ENCODE assay signal across 15 cellular contexts in the genomic region with DNA sequence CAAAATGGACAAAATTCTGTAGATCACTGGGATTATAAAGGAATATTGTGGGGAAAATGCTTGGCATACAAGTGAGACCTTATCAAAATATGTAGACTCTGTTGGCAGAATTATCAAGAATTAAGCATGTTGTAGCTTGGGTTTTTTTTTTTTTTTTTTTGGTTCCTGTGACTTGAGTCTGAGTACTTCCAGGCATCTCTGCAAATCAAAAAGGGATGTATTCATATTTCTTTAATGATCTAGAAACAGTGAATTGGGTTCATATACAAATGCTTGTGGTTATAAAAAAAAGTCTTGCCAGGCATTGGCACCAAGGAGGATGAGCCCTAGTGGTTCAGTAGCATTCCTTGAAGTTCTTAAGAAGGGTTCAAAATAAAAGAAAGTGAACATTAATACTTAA.
"Had no signal": no experiment of that assay in that cellular context is flagged by ENCODE, and none has a peak within 500 bp of the region (broad histone marks: within the 10 kb centered on the region; RNA-seq: fewer than 3 reads in every experiment).

No MANE protein-coding gene starts in this region.

- H3K4me3 ChIP-seq: coronary artery, gastroesophageal sphincter, ovary, stomach, thoracic aorta had no signal

- H3K9me3 Mint-ChIP-seq: activated CD8-positive, alpha-beta T cell treated with anti-CD3 and anti-CD28 coated beads for 36 hours; endodermal cell; neural crest cell; T-helper 1 cell treated with Interleukin-12 subunit alpha and Interleukin-12 subunit beta and Interleukin-4 antibody, amounts not matched to agents 30 μg/mL and 1 μg/mL, for 36 hours had no signal

- H3K9me3 ChIP-seq: gastroesophageal sphincter, ovary, stomach, thoracic aorta had no signal

- H3K27me3 ChIP-seq: gastroesophageal sphincter, ovary, stomach had no signal

- H3K4me3 Mint-ChIP-seq: activated CD8-positive, alpha-beta T cell treated with anti-CD3 and anti-CD28 coated beads for 36 hours; endodermal cell; neural crest cell; T-helper 1 cell treated with Interleukin-12 subunit alpha and Interleukin-12 subunit beta and Interleukin-4 antibody, amounts not matched to agents 30 μg/mL and 1 μg/mL, for 36 hours had no signal

- ATAC-seq: activated CD8-positive, alpha-beta T cell treated with anti-CD3 and anti-CD28 coated beads for 36 hours had no signal

- H3K27ac ChIP-seq: ovary, thoracic aorta had no signal

- H3K27ac Mint-ChIP-seq: activated CD8-positive, alpha-beta T cell treated with anti-CD3 and anti-CD28 coated beads for 36 hours; endodermal cell; T-helper 1 cell treated with Interleukin-12 subunit alpha and Interleukin-12 subunit beta and Interleukin-4 antibody, amounts not matched to agents 30 μg/mL and 1 μg/mL, for 36 hours had no signal

- DNase-seq: activated CD4-positive, alpha-beta T cell treated with anti-CD3 and anti-CD28 coated beads for 4 hours; activated CD8-positive, alpha-beta memory T cell treated with anti-CD3 and anti-CD28 coated beads, Interleukin-2, amount 50 U/mL, for 48 hours; activated CD8-positive, alpha-beta T cell treated with anti-CD3 and anti-CD28 coated beads for 36 hours; activated naive CD4-positive, alpha-beta T cell treated with Interleukin-2 at 50 U/mL for 16 hours; central memory CD4-positive, alpha-beta T cell; endodermal cell; stimulated activated CD4-positive, alpha-beta T cell treated with anti-CD3 and anti-CD28 coated beads, Interleukin-15, amount 100 ng/mL, for 24 hours; stimulated activated CD4-positive, alpha-beta T cell treated with anti-CD3 and anti-CD28 coated beads, Interleukin-4, amount 100 ng/mL, for 4 hours; stomach had no signal

- H3K36me3 ChIP-seq: ovary, thoracic aorta had no signal
